In the genomic region with DNA sequence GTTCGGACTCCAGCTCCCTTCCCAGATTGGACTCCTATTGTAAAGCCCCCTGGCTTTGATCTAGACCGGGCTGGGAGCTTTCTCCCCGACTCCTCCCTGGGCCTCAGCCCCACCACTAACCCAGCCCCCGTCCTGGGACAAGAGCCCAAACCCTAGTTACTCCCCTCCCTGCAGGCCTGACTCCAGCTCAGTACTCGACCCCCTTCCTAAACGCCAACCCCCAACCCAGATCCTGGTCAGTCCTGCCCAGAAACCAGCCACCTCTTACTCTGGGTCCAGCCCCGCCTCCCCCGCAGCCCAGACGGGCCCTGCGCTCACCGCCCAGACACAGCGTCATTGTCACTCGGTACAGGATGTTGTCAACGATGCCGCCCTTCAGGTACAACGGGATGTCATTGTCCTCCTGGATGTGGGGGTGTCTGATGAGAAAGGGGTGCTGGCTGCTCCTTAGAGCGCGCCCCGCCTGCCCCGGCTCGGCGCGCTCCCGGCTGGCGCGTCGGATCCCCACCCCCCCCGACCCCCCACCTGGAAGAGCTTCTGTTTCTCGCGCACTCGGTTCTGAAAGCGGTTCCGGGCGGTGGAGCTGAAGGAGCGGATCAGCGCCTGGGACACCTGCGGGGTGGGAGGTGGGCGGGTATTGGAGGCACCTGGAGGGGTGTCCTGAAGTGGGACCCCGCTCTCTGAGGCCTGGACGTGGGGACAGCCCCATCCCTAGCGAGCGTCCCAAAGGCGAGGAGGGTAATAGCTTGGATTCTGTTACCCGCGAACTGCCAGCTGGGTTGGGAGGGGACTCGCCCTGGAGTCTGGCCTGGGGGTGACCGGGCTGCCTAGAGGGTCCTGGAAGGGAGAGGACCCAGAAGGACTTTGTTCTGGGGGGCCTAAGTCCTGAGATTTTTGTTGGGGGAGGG, we compare ENCODE assay signal across 10 cellular contexts. TPM values are rescaled to one million over a fixed set of nuclear protein-coding genes. Genes with fewer than 3 reads are reported as not detected.
DNase-seq lines count a peak whose midpoint lies in the region; ATAC-seq and TF ChIP-seq lines count a peak whose summit lies in the region.
"Had no signal": no experiment of that assay in that cellular context is flagged by ENCODE, and none has a peak within 500 bp of the region (broad histone marks: within the 10 kb centered on the region; RNA-seq: fewer than 3 reads in every experiment).

No MANE protein-coding gene starts in this region.

- TF ChIP-seq POLR2A in vagina (IDR thresholded peaks at IDR 0.05): peak in 1 of 2 donors; percentile 13

- intact Hi-C loops in natural killer cell (cut with micrococcal nuclease) (no loop called here), Right ventricle myocardium inferior (cut with DNase I) (loop anchor here (1.0 kb wide), 2 partner anchors 11 to 23 kb away; a partner anchor contains a TSS), vagina (cut with DNase I) (no loop called here), PC-9 (cut with micrococcal nuclease; ENCODE audit: unreplicated experiment) (no loop called here)

- no CpG with 5 or more reads among the region's 47 CpGs for WGBS in neuronal stem cell (ENCODE audit: extremely low coverage in 2 of 2, insufficient read length in 2 of 2, insufficient replicate concordance in 1 of 2), 2 donors

- peaks cover 16% of the 10 kb centered on the region; the same call in 1 of the 2 replicates for H3F3A ChIP-seq in PC-9 (ENCODE audit: insufficient read depth, low read depth)

- POLR2A ChIA-PET in PC-9 (lab: Charles Lee; ENCODE audit: unreplicated experiment): no interaction called here

- H3K79me1 ChIP-seq in neuronal stem cell (ENCODE audit: low read depth, low read length): peaks cover 2% of the 10 kb centered on the region

- ATAC-seq in natural killer cell: no peak
- ATAC-seq in natural killer cell treated with Interleukin-12 subunit alpha and Interleukin-12 subunit beta and Interleukin-15 and Interleukin-18, amount 100 ng/mL, for 72 hours: no peak
- peak; percentile 70 for ATAC-seq in Right ventricle myocardium inferior

- no peak for DNase-seq in natural killer cell
- no peak for DNase-seq in natural killer cell treated with Interleukin-12 subunit alpha and Interleukin-12 subunit beta and Interleukin-15 and Interleukin-18, amount 100 ng/mL, for 72 hours (ENCODE audit: low spot score)
- no peak for DNase-seq in Right ventricle myocardium inferior (ENCODE audit: missing footprints)
- no peak for DNase-seq in neuronal stem cell (ENCODE audit: low spot score)
- no peak for DNase-seq in vagina (ENCODE audit: extremely low spot score in 2 of 2)
- DNase-seq in NCI-H2107 (lab: John Stamatoyannopoulos, UW): no peak
- DNase-seq in progenitor cell of endocrine pancreas (ENCODE audit: low spot score, unreplicated experiment): no peak
- DNase-seq in PC-9: no peak

- H3K4me2 ChIP-seq in neuronal stem cell (ENCODE audit: insufficient read depth, low read length, poor library complexity, severe bottlenecking) (no peak overlapping the region), PC-9 (no peak overlapping the region)

- no peak overlapping the region for H2BK5ac ChIP-seq in neuronal stem cell (ENCODE audit: low read length)

- no peaks in the 10 kb centered on the region for H3K9me3 Mint-ChIP-seq in natural killer cell
- H3K9me3 Mint-ChIP-seq in natural killer cell treated with Interleukin-12 subunit alpha and Interleukin-12 subunit beta and Interleukin-15 and Interleukin-18, amount 100 ng/mL, for 72 hours: no peaks in the 10 kb centered on the region
- H3K9me3 Mint-ChIP-seq in progenitor cell of endocrine pancreas (ENCODE audit: low read depth): no peaks in the 10 kb centered on the region
- H3K9me3 Mint-ChIP-seq: memory B cell had no signal

- H2AFZ ChIP-seq in neuronal stem cell (ENCODE audit: low read length) (no peak overlapping the region), PC-9 (no peak overlapping the region)

- peak overlapping the region; percentile 99 for H4K8ac ChIP-seq in neuronal stem cell (ENCODE audit: low read depth, low read length)

- H3K27ac Mint-ChIP-seq in natural killer cell: peak overlapping the region in 1 of 2 donors; percentile 40
- no peak overlapping the region for H3K27ac Mint-ChIP-seq in natural killer cell treated with Interleukin-12 subunit alpha and Interleukin-12 subunit beta and Interleukin-15 and Interleukin-18, amount 100 ng/mL, for 72 hours
- no peak overlapping the region for H3K27ac Mint-ChIP-seq in progenitor cell of endocrine pancreas
- H3K27ac Mint-ChIP-seq: memory B cell had no signal

- no peak overlapping the region for H3K14ac ChIP-seq in neuronal stem cell (ENCODE audit: low read length)

- H3K27ac ChIP-seq in neuronal stem cell (replicated peaks; ENCODE audit: low read length) (no peak overlapping the region), vagina (peak overlapping the region; percentile 96), PC-9 (no peak overlapping the region)
- H3K27ac ChIP-seq: VCaP had no signal

- peak overlapping the region; percentile 17 for H3K4me3 Mint-ChIP-seq in natural killer cell
- no peak overlapping the region for H3K4me3 Mint-ChIP-seq in natural killer cell treated with Interleukin-12 subunit alpha and Interleukin-12 subunit beta and Interleukin-15 and Interleukin-18, amount 100 ng/mL, for 72 hours
- no peak overlapping the region for H3K4me3 Mint-ChIP-seq in progenitor cell of endocrine pancreas (ENCODE audit: low read depth)
- H3K4me3 Mint-ChIP-seq: memory B cell had no signal

- peaks cover 3% of the 10 kb centered on the region for H3K36me3 Mint-ChIP-seq in natural killer cell
- H3K36me3 Mint-ChIP-seq in natural killer cell treated with Interleukin-12 subunit alpha and Interleukin-12 subunit beta and Interleukin-15 and Interleukin-18, amount 100 ng/mL, for 72 hours: no peaks in the 10 kb centered on the region
- peaks cover 17% of the 10 kb centered on the region for H3K36me3 Mint-ChIP-seq in progenitor cell of endocrine pancreas (ENCODE audit: insufficient read depth)

- H3K4me1 ChIP-seq in neuronal stem cell (ENCODE audit: control insufficient read depth in 2 of 2, insufficient read depth in 1 of 2, low read depth in 1 of 2, low read length in 2 of 2) (no peaks in the 10 kb centered on the region), vagina (peaks cover 28% of the 10 kb centered on the region), PC-9 (replicated peaks; ENCODE audit: insufficient read depth) (no peaks in the 10 kb centered on the region)

- no peak overlapping the region for H3K9ac ChIP-seq in neuronal stem cell (ENCODE audit: low read depth, low read length, poor library complexity)

- no peaks in the 10 kb centered on the region for H3K9me2 ChIP-seq in PC-9 (ENCODE audit: insufficient read depth)

- H2BK12ac ChIP-seq in neuronal stem cell (ENCODE audit: low read length): peak overlapping the region; percentile 41

- H3K36me3 ChIP-seq in neuronal stem cell (replicated peaks in 1 of 2; ENCODE audit: control insufficient read depth in 2 of 2, insufficient read depth in 2 of 2, low read length in 2 of 2): peaks cover 35 to 53% of the 10 kb centered on the region in 2 donors
- peaks cover 0 to 42% of the 10 kb centered on the region in 2 donors for H3K36me3 ChIP-seq in vagina
- H3K36me3 ChIP-seq in PC-9 (ENCODE audit: low read depth): peaks cover 9% of the 10 kb centered on the region; the same call in 1 of the 2 replicates

- H3K27me3 Mint-ChIP-seq in natural killer cell (ENCODE audit: low read depth in 2 of 2) (no peaks in the 10 kb centered on the region), progenitor cell of endocrine pancreas (no peaks in the 10 kb centered on the region)
- no peaks in the 10 kb centered on the region for H3K27me3 Mint-ChIP-seq in natural killer cell treated with Interleukin-12 subunit alpha and Interleukin-12 subunit beta and Interleukin-15 and Interleukin-18, amount 100 ng/mL, for 72 hours
- H3K27me3 Mint-ChIP-seq: memory B cell had no signal

- H3K23ac ChIP-seq in neuronal stem cell (ENCODE audit: low read depth, low read length, poor library complexity): peak overlapping the region; percentile 96

- BruUV-seq in PC-9 (replicated peaks; lab: Mats Ljungman, UMichigan): no TSS peak

- H3K79me2 ChIP-seq in PC-9 (ENCODE audit: low read depth): no peaks in the 10 kb centered on the region

- no peak overlapping the region for H2AK5ac ChIP-seq in neuronal stem cell (ENCODE audit: low read depth, low read length)

- H3K9me3 ChIP-seq in neuronal stem cell (replicated peaks in 1 of 2; ENCODE audit: control insufficient read depth in 2 of 2, insufficient read depth in 1 of 2, low read depth in 1 of 2, low read length in 2 of 2) (peaks cover 0 to 1% of the 10 kb centered on the region in 2 donors), vagina (no peaks in the 10 kb centered on the region), PC-9 (ENCODE audit: insufficient read depth, low read depth) (no peaks in the 10 kb centered on the region)

- peaks cover 0 to 29% of the 10 kb centered on the region in 2 donors for H3K4me1 Mint-ChIP-seq in natural killer cell
- H3K4me1 Mint-ChIP-seq in natural killer cell treated with Interleukin-12 subunit alpha and Interleukin-12 subunit beta and Interleukin-15 and Interleukin-18, amount 100 ng/mL, for 72 hours (ENCODE audit: low read depth in 2 of 2): peaks cover 10 to 11% of the 10 kb centered on the region in 2 donors
- peaks cover 13% of the 10 kb centered on the region for H3K4me1 Mint-ChIP-seq in progenitor cell of endocrine pancreas (ENCODE audit: low read depth)

- H4K91ac ChIP-seq in neuronal stem cell (ENCODE audit: low read depth, low read length, poor library complexity): no peak overlapping the region

- peaks cover 4% of the 10 kb centered on the region for H4K20me1 ChIP-seq in PC-9 (ENCODE audit: insufficient read depth)

- TF ChIP-seq CTCF in natural killer cell (IDR thresholded peaks at IDR 0.05) (no peak), vagina (IDR thresholded peaks at IDR 0.05) (no peak), progenitor cell of endocrine pancreas (IDR thresholded peaks at IDR 0.05; ENCODE audit: unreplicated experiment) (no peak), PC-9 (conservative IDR thresholded peaks at IDR 0.05) (no peak)

- no peak overlapping the region for H2BK15ac ChIP-seq in neuronal stem cell (ENCODE audit: low read length)

- H3K4ac ChIP-seq in neuronal stem cell (ENCODE audit: low read length): no peak overlapping the region

- H3K18ac ChIP-seq in neuronal stem cell (ENCODE audit: low read length): peak overlapping the region; percentile 28

- CTCF ChIA-PET in PC-9 (lab: Charles Lee): no interaction called here

- no peak overlapping the region for H2BK120ac ChIP-seq in neuronal stem cell (ENCODE audit: low read depth, low read length)

- H3K4me3 ChIP-seq in neuronal stem cell (ENCODE audit: low read length in 2 of 2) (peak overlapping the region in 1 of 2 donors; percentile 6), vagina (peak overlapping the region; percentile 63 to 72), PC-9 (no peak overlapping the region)

- H3K27me3 ChIP-seq in neuronal stem cell (ENCODE audit: control insufficient read depth in 3 of 3, insufficient read depth in 3 of 3, low read depth in 1 of 3, low read length in 3 of 3): no peaks in the 10 kb centered on the region
- H3K27me3 ChIP-seq in vagina: no peaks in the 10 kb centered on the region
- H3K27me3 ChIP-seq in PC-9 (ENCODE audit: insufficient read depth, low read depth): no peaks in the 10 kb centered on the region

RNA-seq across cellular contexts. Expression of a gene that starts 0.8 kb away (rescaled TPM):
- total RNA-seq in natural killer cell (not detected), Right ventricle myocardium inferior (3,337 TPM), vagina (33.1 TPM), progenitor cell of endocrine pancreas (not detected in 2 replicates), PC-9 (2021) (not detected in 2 replicates)
- total RNA-seq in natural killer cell treated with Interleukin-12 subunit alpha and Interleukin-12 subunit beta and Interleukin-15 and Interleukin-18, amount 100 ng/mL, for 72 hours: not detected
- not detected for polyA plus RNA-seq in neuronal stem cell (2013, experiment 1 of 2)
- polyA plus RNA-seq in neuronal stem cell (2013, experiment 2 of 2): not detected

RNA-seq across cellular contexts. Expression of a gene that starts 11.5 kb away (rescaled TPM):
- total RNA-seq in natural killer cell (100 to 1,000 TPM; 569 to 637 (median 578) TPM), Right ventricle myocardium inferior (854 TPM), vagina (181 TPM), progenitor cell of endocrine pancreas (427 and 435 TPM in 2 replicates), PC-9 (2021) (1,014 and 1,177 TPM in 2 replicates)
- total RNA-seq in natural killer cell treated with Interleukin-12 subunit alpha and Interleukin-12 subunit beta and Interleukin-15 and Interleukin-18, amount 100 ng/mL, for 72 hours: 100 to 1,000 TPM; 175 to 437 TPM
- 305 TPM for polyA plus RNA-seq in neuronal stem cell (2013, experiment 1 of 2)
- 308 TPM for polyA plus RNA-seq in neuronal stem cell (2013, experiment 2 of 2)

RNA-seq across cellular contexts. Expression of a gene that starts 36.1 kb away (rescaled TPM):
- total RNA-seq in natural killer cell (100 to 1,000 TPM; 153 to 180 (median 175) TPM), Right ventricle myocardium inferior (114 TPM), vagina (105 TPM), progenitor cell of endocrine pancreas (138 and 148 TPM in 2 replicates), PC-9 (2021) (126 and 150 TPM in 2 replicates)
- 100 to 1,000 TPM; 130 to 141 TPM for total RNA-seq in natural killer cell treated with Interleukin-12 subunit alpha and Interleukin-12 subunit beta and Interleukin-15 and Interleukin-18, amount 100 ng/mL, for 72 hours
- polyA plus RNA-seq in neuronal stem cell (2013, experiment 1 of 2): 314 TPM
- polyA plus RNA-seq in neuronal stem cell (2013, experiment 2 of 2): 323 TPM

RNA-seq across cellular contexts. Expression of a gene that starts 36.7 kb away (rescaled TPM):
- total RNA-seq in natural killer cell (10 to 100 TPM; 26.6 to 33.4 (median 31.8) TPM), Right ventricle myocardium inferior (145 TPM), vagina (108 TPM), progenitor cell of endocrine pancreas (84.8 and 85.8 TPM in 2 replicates), PC-9 (2021) (92.2 and 131 TPM in 2 replicates)
- 10 to 100 TPM; 40.7 to 42.4 TPM for total RNA-seq in natural killer cell treated with Interleukin-12 subunit alpha and Interleukin-12 subunit beta and Interleukin-15 and Interleukin-18, amount 100 ng/mL, for 72 hours
- polyA plus RNA-seq in neuronal stem cell (2013, experiment 1 of 2): 186 TPM
- polyA plus RNA-seq in neuronal stem cell (2013, experiment 2 of 2): 182 TPM

RNA-seq across cellular contexts. Expression of a gene that starts 40.5 kb away (rescaled TPM):
- not detected for total RNA-seq in natural killer cell
- not detected for total RNA-seq in natural killer cell treated with Interleukin-12 subunit alpha and Interleukin-12 subunit beta and Interleukin-15 and Interleukin-18, amount 100 ng/mL, for 72 hours
- total RNA-seq in Right ventricle myocardium inferior: not detected
- polyA plus RNA-seq in neuronal stem cell (2013, experiment 1 of 2): 0.13 TPM
- polyA plus RNA-seq in neuronal stem cell (2013, experiment 2 of 2): 0.07 TPM
- total RNA-seq in vagina: not detected
- 0.47 TPM in 1 of 2 replicates, not detected in the other for total RNA-seq in progenitor cell of endocrine pancreas
- not detected in 2 replicates for total RNA-seq in PC-9 (2021)

Comparison
In these comparisons a context has a peak if more than half of its experiments do, and no peak if none do; other contexts are left out.
1. RNA of a gene that starts 0.8 kb away (total RNA-seq): 3,337 TPM in Right ventricle myocardium inferior (single experiment); 33.1 TPM in vagina (single experiment), not detected in natural killer cell, not detected in natural killer cell treated with Interleukin-12 subunit alpha and Interleukin-12 subunit beta and Interleukin-15 and Interleukin-18, amount 100 ng/mL, for 72 hours, not detected in progenitor cell of endocrine pancreas and not detected in PC-9; every median in the first group is over 10 times any median in the second.